ENCODE assay signal across 1 cellular context in genomic region chr1:44924835-44925464, GRCh38.
TF ChIP-seq lines count a peak whose summit lies in the region.

No MANE protein-coding gene starts in this region.

TF ChIP-seq in GM12878, 131 proteins besides CTCF, POLR2A, EP300 and RAD21 (continued from another document):
- TF ChIP-seq HSF1 (IDR thresholded peaks at IDR 0.05; ENCODE audit: low read depth, low read length) (no peak), CEBPZ (IDR thresholded peaks at IDR 0.05; ENCODE audit: low read depth, low read length) (no peak), MXI1 (IDR thresholded peaks at IDR 0.05; ENCODE audit: low read depth, low read length) (no peak), SUZ12 (IDR thresholded peaks at IDR 0.05; ENCODE audit: unreplicated experiment) (no peak), CREB1 (IDR thresholded peaks at IDR 0.05; ENCODE audit: low read depth) (no peak)
TF ChIP-seq in GM12878: peak in this region for 0.
